In the genomic region with DNA sequence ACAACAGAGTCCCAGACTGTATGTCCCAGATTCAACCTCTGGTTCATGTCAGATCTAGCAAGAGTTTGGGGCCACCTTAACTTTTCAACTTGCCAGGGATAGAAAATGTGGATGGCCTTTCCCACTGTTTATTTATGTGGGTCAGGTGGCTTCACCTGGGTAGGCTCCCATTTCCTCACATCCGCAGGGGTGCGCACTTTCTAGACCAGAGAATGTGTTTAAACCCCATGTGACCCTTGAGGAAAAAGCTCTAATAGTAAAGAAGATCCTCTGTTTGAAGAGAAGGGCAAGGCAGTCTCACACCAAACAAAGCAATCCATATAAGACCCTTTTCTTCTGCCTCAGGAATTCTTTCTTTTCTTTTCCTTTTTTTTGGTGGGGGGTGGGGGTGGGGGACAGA, we compare ENCODE assay signal across 23 cellular contexts.
A peak's percentile ranks its signal among the peaks of the same experiment; 100 is the strongest.
DNase-seq lines count a peak whose midpoint lies in the region; ATAC-seq, FAIRE-seq and TF ChIP-seq lines count a peak whose summit lies in the region.
"Had no signal": no experiment of that assay in that cellular context is flagged by ENCODE, and none has a peak within 500 bp of the region (broad histone marks: within the 10 kb centered on the region; RNA-seq: fewer than 3 reads in every experiment).

No MANE protein-coding gene starts in this region.

- H3K27ac ChIP-seq in K562 (ENCODE audit: extremely low read depth, low read depth, low read length): no peak overlapping the region
- H3K27ac ChIP-seq: KMS-11, Peyer's patch had no signal

- 0 out of 2 replicates have a peak overlapping the region, but pooled peaks have one; percentile 18 for H2AFZ ChIP-seq in K562 (ENCODE audit: low read depth, low read length)

- H3K79me2 ChIP-seq in K562 (ENCODE audit: control insufficient read depth, insufficient read depth, low read length): no peaks in the 10 kb centered on the region

- peak overlapping the region; percentile 12 for H3K27ac Mint-ChIP-seq in Caco-2 (ENCODE audit: unreplicated experiment)
- H3K27ac Mint-ChIP-seq: CD8-positive, alpha-beta T cell had no signal

- no peak overlapping the region for H3K9ac ChIP-seq in K562 (ENCODE audit: insufficient read depth in 1 of 2, low read depth in 2 of 2, low read length in 2 of 2)
- H3K9ac ChIP-seq: KMS-11 had no signal

- CTCF ChIA-PET in Caco-2 (lab: Charles Lee): interaction anchor here (0.6 to 1.5 kb wide), 2 partner anchors 169 to 272 kb away, joined by 6 read pairs; no protein-coding TSS in a partner anchor
- CTCF ChIA-PET in K562 (lab: Yijun Ruan, JAX; ENCODE audit: low intra/inter-chr PET ratio): interaction anchor here (2.7 kb wide), 1 partner anchor 254 kb away, joined by 17 read pairs; no protein-coding TSS in a partner anchor

- H3K27me3 ChIP-seq in Caco-2 (replicated peaks; ENCODE audit: control insufficient read depth, insufficient read depth, low read length) (no peaks in the 10 kb centered on the region), K562 (ENCODE audit: control insufficient read depth in 2 of 2, insufficient read depth in 2 of 2, low read length in 2 of 2) (peaks cover 0 to 5% of the 10 kb centered on the region in 2 experiments; a peak in 1 of 5 replicates)
- H3K27me3 ChIP-seq: Peyer's patch had no signal

- H3K9me3 ChIP-seq in Caco-2: no peaks in the 10 kb centered on the region
- H3K9me3 ChIP-seq in K562 (replicated peaks; ENCODE audit: control insufficient read depth, insufficient read depth, low read depth, low read length): no peaks in the 10 kb centered on the region
- H3K9me3 ChIP-seq: Peyer's patch had no signal

- H3K36me3 ChIP-seq in Caco-2 (ENCODE audit: control insufficient read depth, insufficient read depth, low read length) (no peaks in the 10 kb centered on the region), K562 (ENCODE audit: control insufficient read depth, insufficient read depth, low read length) (no peaks in the 10 kb centered on the region)
- H3K36me3 ChIP-seq: Peyer's patch had no signal

- no peaks in the 10 kb centered on the region for H4K20me1 ChIP-seq in K562 (replicated peaks; ENCODE audit: control insufficient read depth, insufficient read depth, low read length)

- H3K4me2 ChIP-seq in K562 (ENCODE audit: insufficient read depth, low read length): no peak overlapping the region
- H3K4me2 ChIP-seq: KMS-11 had no signal

- intact Hi-C loops in Caco-2 (cut with micrococcal nuclease; ENCODE audit: unreplicated experiment) (loop anchor here (5.0 kb wide), 1 partner anchor 36 kb away; no protein-coding TSS in a partner anchor), K562 (cut with micrococcal nuclease) (no loop called here)

- no peak for FAIRE-seq in K562 (lab: Jason Lieb, UNC)

- WGBS in K562 (ENCODE audit: insufficient coverage, low coverage, missing lambda C conversion rate): 20% methylated on average over 2 of the region's 2 CpGs

- in situ Hi-C loops in K562 (cut with MboI): no loop called here

- TF ChIP-seq POLR2A in K562 (conservative IDR thresholded peaks at IDR 0.05): no peak

- H3K4me1 Mint-ChIP-seq in Caco-2 (ENCODE audit: low read depth, unreplicated experiment): peaks cover 36% of the 10 kb centered on the region

- POLR2A ChIA-PET in Caco-2 (lab: Charles Lee): no interaction called here
- POLR2A ChIA-PET in K562 (lab: Yijun Ruan, JAX): interaction anchor here (0.7 to 1.3 kb wide), 5 partner anchors 10 to 169 kb away, joined by 3 to 4 read pairs (median 3); no protein-coding TSS in a partner anchor

- no peaks in the 10 kb centered on the region for H3K9me1 ChIP-seq in K562 (ENCODE audit: control insufficient read depth, insufficient read depth, low read length)

- TF ChIP-seq RAD21 in K562 (CRISPR knock-in tag; conservative IDR thresholded peaks at IDR 0.05 in 1 of 2, IDR thresholded peaks at IDR 0.05 in 1 of 2): 0 out of 4 replicates have a peak, but pooled peaks of 1 of the 2 experiments have one; percentile 18

- DNase-seq in Caco-2 (no peak), NCI-H69 (lab: John Stamatoyannopoulos, UW) (peak; percentile 14), K562 (ENCODE audit: extremely low read depth in 1 of 4, low spot score in 3 of 4) (peak in 2 of 4 experiments; percentile 17 to 40), left lobe of liver (ENCODE audit: low spot score) (no peak), anterior cingulate cortex (lab: John Stamatoyannopoulos, UW) (no peak), DMS153 treated with DMSO at 0.1 percent for 48 hours (lab: John Stamatoyannopoulos, UW; ENCODE audit: unreplicated experiment) (no peak), DMS 273 treated with DMSO at 0.1 percent for 48 hours (lab: John Stamatoyannopoulos, UW) (no peak)
- DNase-seq: AML-193; C1 segment of cervical spinal cord; Calu3; CD8-positive, alpha-beta T cell; EL; GF-D8; HCEC 1CT; NCI-H1092 treated with DMSO at 0.1 percent for 48 hours; NCI-H1436 treated with DMSO at 0.1 percent for 48 hours; NCI-H2029 treated with DMSO at 0.1 percent for 48 hours; NCI-H226; NCI-H510A treated with DMSO at 0.1 percent for 48 hours; NCI-H82; Peyer's patch had no signal

- BruUV-seq in Caco-2 (replicated peaks; lab: Mats Ljungman, UMichigan): no TSS peak
- BruUV-seq in K562 (replicated peaks; lab: Mats Ljungman, UMichigan): no TSS peak

- no peaks in the 10 kb centered on the region for H3K36me3 Mint-ChIP-seq in Caco-2 (ENCODE audit: insufficient read depth, unreplicated experiment)
- H3K36me3 Mint-ChIP-seq: CD8-positive, alpha-beta T cell had no signal

- ATAC-seq in K562 (peak; percentile 74), left lobe of liver (peak; percentile 61), esophagus mucosa (no peak)
- ATAC-seq: CD8-positive, alpha-beta T cell had no signal

- peaks cover 18% of the 10 kb centered on the region for H3K9me3 Mint-ChIP-seq in Caco-2 (ENCODE audit: unreplicated experiment)
- H3K9me3 Mint-ChIP-seq: CD8-positive, alpha-beta T cell had no signal

- H3K4me3 ChIP-seq in Caco-2 (ENCODE audit: low read depth, low read length): no peak overlapping the region
- H3K4me3 ChIP-seq in K562: no peak overlapping the region
- H3K4me3 ChIP-seq: Peyer's patch had no signal

- no peaks in the 10 kb centered on the region for H3K27me3 Mint-ChIP-seq in Caco-2 (ENCODE audit: insufficient read depth, unreplicated experiment)

- no peak overlapping the region for H3K4me3 Mint-ChIP-seq in Caco-2 (ENCODE audit: unreplicated experiment)
- H3K4me3 Mint-ChIP-seq: CD8-positive, alpha-beta T cell had no signal

- TF ChIP-seq CTCF in Caco-2 (IDR thresholded peaks at IDR 0.05; ENCODE audit: insufficient read depth in 1 of 2, low read depth in 1 of 2, low read length in 1 of 2, severe bottlenecking in 1 of 2, unreplicated experiment in 1 of 2) (no peak), K562 (IDR thresholded peaks at IDR 0.05 in 2 of 3, conservative IDR thresholded peaks at IDR 0.05 in 1 of 3; ENCODE audit: insufficient read depth in 2 of 3, low read depth in 1 of 3, low read length in 3 of 3) (peak; percentile 12 to 32 (median 20); a peak in 3 of 6 replicates)

- TF ChIP-seq EP300 in K562 (IDR thresholded peaks at IDR 0.05; ENCODE audit: low read length): no peak

- peaks cover 36% of the 10 kb centered on the region for H3K4me1 ChIP-seq in Caco-2
- H3K4me1 ChIP-seq in K562 (replicated peaks in 1 of 2; ENCODE audit: control insufficient read depth in 2 of 2, insufficient read depth in 2 of 2, low read length in 2 of 2): no peaks in the 10 kb centered on the region

TF ChIP-seq in K562, 482 proteins besides CTCF, POLR2A, EP300 and RAD21 (continues in another document):
- TF ChIP-seq NR2C1 (IDR thresholded peaks at IDR 0.05): no peak
- no peak for TF ChIP-seq NR2C1 (tag; IDR thresholded peaks at IDR 0.05)
- TF ChIP-seq, protein P1, sequence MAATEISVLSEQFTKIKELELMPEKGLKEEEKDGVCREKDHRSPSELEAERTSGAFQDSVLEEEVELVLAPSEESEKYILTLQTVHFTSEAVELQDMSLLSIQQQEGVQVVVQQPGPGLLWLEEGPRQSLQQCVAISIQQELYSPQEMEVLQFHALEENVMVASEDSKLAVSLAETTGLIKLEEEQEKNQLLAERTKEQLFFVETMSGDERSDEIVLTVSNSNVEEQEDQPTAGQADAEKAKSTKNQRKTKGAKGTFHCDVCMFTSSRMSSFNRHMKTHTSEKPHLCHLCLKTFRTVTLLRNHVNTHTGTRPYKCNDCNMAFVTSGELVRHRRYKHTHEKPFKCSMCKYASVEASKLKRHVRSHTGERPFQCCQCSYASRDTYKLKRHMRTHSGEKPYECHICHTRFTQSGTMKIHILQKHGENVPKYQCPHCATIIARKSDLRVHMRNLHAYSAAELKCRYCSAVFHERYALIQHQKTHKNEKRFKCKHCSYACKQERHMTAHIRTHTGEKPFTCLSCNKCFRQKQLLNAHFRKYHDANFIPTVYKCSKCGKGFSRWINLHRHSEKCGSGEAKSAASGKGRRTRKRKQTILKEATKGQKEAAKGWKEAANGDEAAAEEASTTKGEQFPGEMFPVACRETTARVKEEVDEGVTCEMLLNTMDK (IDR thresholded peaks at IDR 0.05; ENCODE audit: borderline replicate concordance, insufficient read depth, low read depth, low read length, poor library complexity, severe bottlenecking): peak; percentile 37
- TF ChIP-seq SRSF3 (IDR thresholded peaks at IDR 0.05; ENCODE audit: insufficient read depth, low read length): no peak
- TF ChIP-seq NFIC (IDR thresholded peaks at IDR 0.05): no peak
- TF ChIP-seq CAMTA2 (CRISPR knock-in tag; conservative IDR thresholded peaks at IDR 0.05): no peak
- peak; percentile 21; the same call in 1 of the 2 replicates for TF ChIP-seq L3MBTL2 (IDR thresholded peaks at IDR 0.05)
- no peak for TF ChIP-seq ZNF165 (CRISPR knock-in tag; IDR thresholded peaks at IDR 0.05; ENCODE audit: borderline replicate concordance)
- no peak for TF ChIP-seq SMAD3 (CRISPR knock-in tag; conservative IDR thresholded peaks at IDR 0.05)
- TF ChIP-seq FOXJ2 (tag; IDR thresholded peaks at IDR 0.05): no peak
- peak; percentile 18; the same call in 1 of the 2 replicates for TF ChIP-seq RAD51 (IDR thresholded peaks at IDR 0.05; ENCODE audit: borderline replicate concordance, low read depth)
- TF ChIP-seq, protein P2, sequence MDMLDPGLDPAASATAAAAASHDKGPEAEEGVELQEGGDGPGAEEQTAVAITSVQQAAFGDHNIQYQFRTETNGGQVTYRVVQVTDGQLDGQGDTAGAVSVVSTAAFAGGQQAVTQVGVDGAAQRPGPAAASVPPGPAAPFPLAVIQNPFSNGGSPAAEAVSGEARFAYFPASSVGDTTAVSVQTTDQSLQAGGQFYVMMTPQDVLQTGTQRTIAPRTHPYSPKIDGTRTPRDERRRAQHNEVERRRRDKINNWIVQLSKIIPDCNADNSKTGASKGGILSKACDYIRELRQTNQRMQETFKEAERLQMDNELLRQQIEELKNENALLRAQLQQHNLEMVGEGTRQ (CRISPR knock-in tag; IDR thresholded peaks at IDR 0.05): peak; percentile 25
- no peak for TF ChIP-seq NFIX (CRISPR knock-in tag; IDR thresholded peaks at IDR 0.05; ENCODE audit: low read depth)
- no peak for TF ChIP-seq TCF3 (CRISPR knock-in tag; IDR thresholded peaks at IDR 0.05)
- TF ChIP-seq ZNF695 (CRISPR knock-in tag; IDR thresholded peaks at IDR 0.05): no peak
- no peak for TF ChIP-seq ZFP30 (CRISPR knock-in tag; IDR thresholded peaks at IDR 0.05; ENCODE audit: borderline replicate concordance)
- no peak for TF ChIP-seq ZNF778 (CRISPR knock-in tag; IDR thresholded peaks at IDR 0.05)
- TF ChIP-seq U2AF2 (optimal IDR thresholded peaks at IDR 0.05; ENCODE audit: low read depth, low read length): no peak

Comparison
In these comparisons a context has a peak if more than half of its experiments do, and no peak if none do; other contexts are left out.
1. CTCF ChIP-seq: peak in K562 (3 of 3); none in Caco-2 (0 of 2).